3 cellular contexts compared by ENCODE assay signal in the genomic region with DNA sequence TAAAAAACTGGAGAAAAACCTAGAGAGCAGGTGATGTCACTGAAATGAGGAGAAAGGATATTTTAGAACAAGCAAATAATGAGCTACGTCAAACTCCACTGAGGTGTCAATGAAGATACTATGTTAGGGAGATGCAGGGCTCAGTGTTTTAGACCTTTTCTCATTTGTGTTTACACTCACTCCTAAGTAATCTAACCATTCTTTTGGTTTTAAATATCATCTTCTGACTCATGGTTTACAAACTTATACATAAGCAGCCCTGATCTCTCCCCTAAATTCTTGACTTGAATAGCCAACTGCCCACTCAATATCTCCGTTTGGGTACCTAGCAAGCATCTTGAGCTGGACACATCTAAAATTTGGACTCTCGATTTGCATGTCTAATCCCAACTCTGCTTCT.
"Had no signal": no experiment of that assay in that cellular context is flagged by ENCODE, and none has a peak within 500 bp of the region (broad histone marks: within the 10 kb centered on the region; RNA-seq: fewer than 3 reads in every experiment).

No MANE protein-coding gene starts in this region.

- DNase-seq: GDM1, GF-D8 had no signal

- ATAC-seq: GM12878 had no signal

- H3K4me3 ChIP-seq: GM12878 had no signal
